ENCODE assay signal across 8 cellular contexts in genomic region chr5:180470966-180471582, GRCh38. TPM values are rescaled to one million over a fixed set of nuclear protein-coding genes. Genes with fewer than 3 reads are reported as not detected.
DNase-seq lines count a peak whose midpoint lies in the region; ATAC-seq and TF ChIP-seq lines count a peak whose summit lies in the region.

No MANE protein-coding gene starts in this region.

- H3K27ac ChIP-seq in parathyroid adenoma, result no peak overlapping the region
- H3K27ac ChIP-seq in transverse colon, result no peak overlapping the region

- peak; percentile 58 for ATAC-seq in HG03103 (IDR thresholded peaks at IDR 0.05; ENCODE audit: low read depth, unreplicated experiment)
- ATAC-seq in GM18520 (IDR thresholded peaks at IDR 0.05; ENCODE audit: unreplicated experiment), result no peak

- H3K36me3 ChIP-seq in parathyroid adenoma (ENCODE audit: control insufficient read depth, insufficient read depth, low read length) (no peaks in the 10 kb centered on the region), transverse colon (no peaks in the 10 kb centered on the region)

- H3K27me3 ChIP-seq in parathyroid adenoma (ENCODE audit: control insufficient read depth, insufficient read depth, low read length) (no peaks in the 10 kb centered on the region), transverse colon (peaks cover 5% of the 10 kb centered on the region)

- H3K4me1 Mint-ChIP-seq in activated naive CD4-positive, alpha-beta T cell treated with anti-CD3 and anti-CD28 coated beads for 36 hours (ENCODE audit: low read depth), result no peaks in the 10 kb centered on the region
- H3K4me1 Mint-ChIP-seq in glutamatergic neuron (ENCODE audit: low read depth, unreplicated experiment), result no peaks in the 10 kb centered on the region

- no peak for TF ChIP-seq POLR2A in transverse colon (IDR thresholded peaks at IDR 0.05)

- H3K4me1 ChIP-seq in parathyroid adenoma (no peaks in the 10 kb centered on the region), transverse colon (peaks cover 0 to 22% (median 4%) of the 10 kb centered on the region in 4 donors)

- intact Hi-C loops in activated naive CD4-positive, alpha-beta T cell treated with anti-CD3 and anti-CD28 coated beads for 36 hours (cut with micrococcal nuclease), result loop anchor here (1.0 to 5.0 kb wide), 3 partner anchors 178 to 344 kb away; no protein-coding TSS in a partner anchor
- intact Hi-C loops in transverse colon (cut with DNase I; ENCODE audit: low total_unique reads), result no loop called here

- in situ Hi-C loops in transverse colon (cut with MboI; ENCODE audit: low pct_ligation_motif_present in 1 of 4, low pct_unique_long_range_greater_than_20kb in 1 of 4, low sequenced_read_pairs in 3 of 4), result no loop called here

- H3K9me3 ChIP-seq in parathyroid adenoma (ENCODE audit: control insufficient read depth, low read length), result no peaks in the 10 kb centered on the region
- H3K9me3 ChIP-seq in transverse colon, result no peaks in the 10 kb centered on the region

- no peak for TF ChIP-seq EP300 in transverse colon (IDR thresholded peaks at IDR 0.05; ENCODE audit: low read depth)

- H3K4me3 ChIP-seq in GM12864 (ENCODE audit: low read depth, low read length), result no peak overlapping the region
- H3K4me3 ChIP-seq in parathyroid adenoma (ENCODE audit: low read depth, low read length), result no peak overlapping the region
- no peak overlapping the region for H3K4me3 ChIP-seq in transverse colon

- TF ChIP-seq CTCF in GM12864 (IDR thresholded peaks at IDR 0.05; ENCODE audit: low read depth, low read length, missing control alignments) (peak; percentile 90), glutamatergic neuron (IDR thresholded peaks at IDR 0.05; ENCODE audit: partially characterized antibody, unreplicated experiment) (peak; percentile 98), parathyroid adenoma (IDR thresholded peaks at IDR 0.05) (peak; percentile 91), transverse colon (IDR thresholded peaks at IDR 0.05) (peak; percentile 81 to 94 (median 92))

- H3K36me3 Mint-ChIP-seq in activated naive CD4-positive, alpha-beta T cell treated with anti-CD3 and anti-CD28 coated beads for 36 hours (ENCODE audit: low read depth), result no peaks in the 10 kb centered on the region
- H3K36me3 Mint-ChIP-seq in glutamatergic neuron (ENCODE audit: unreplicated experiment), result peaks cover under 1% of the 10 kb centered on the region

- no peak overlapping the region for H3K4me2 ChIP-seq in parathyroid adenoma (ENCODE audit: low read length)

- peak; percentile 21 for DNase-seq in GM12864 (ENCODE audit: low read depth)
- DNase-seq in RPMI8226, result peak; percentile 46
- DNase-seq in activated naive CD4-positive, alpha-beta T cell treated with anti-CD3 and anti-CD28 coated beads for 36 hours, result peak; percentile 53
- peak; percentile 80 for DNase-seq in glutamatergic neuron
- DNase-seq in transverse colon, result peak; percentile 37

- 29% methylated on average over 16 of the region's 16 CpGs; no CpG with 5 or more reads in 1 of the 2 donors for WGBS in transverse colon (ENCODE audit: low coverage in 1 of 2), 2 donors

- no peak overlapping the region for H3K27ac Mint-ChIP-seq in activated naive CD4-positive, alpha-beta T cell treated with anti-CD3 and anti-CD28 coated beads for 36 hours
- no peak overlapping the region for H3K27ac Mint-ChIP-seq in glutamatergic neuron (ENCODE audit: unreplicated experiment)

- no peaks in the 10 kb centered on the region for H3K79me2 ChIP-seq in parathyroid adenoma

- no peak overlapping the region for H2AFZ ChIP-seq in parathyroid adenoma

- CTCF ChIA-PET in activated naive CD4-positive, alpha-beta T cell treated with anti-CD3 and anti-CD28 coated beads for 36 hours (lab: Charles Lee), result interaction anchor here (0.8 to 4.0 kb wide), 7 partner anchors 30 to 261 kb away, joined by 3 to 20 read pairs (median 3); no protein-coding TSS in a partner anchor

- H3K9me3 Mint-ChIP-seq in activated naive CD4-positive, alpha-beta T cell treated with anti-CD3 and anti-CD28 coated beads for 36 hours, result no peaks in the 10 kb centered on the region
- peaks cover 2% of the 10 kb centered on the region for H3K9me3 Mint-ChIP-seq in glutamatergic neuron (ENCODE audit: unreplicated experiment)

- peaks cover 2% of the 10 kb centered on the region for H3K27me3 Mint-ChIP-seq in activated naive CD4-positive, alpha-beta T cell treated with anti-CD3 and anti-CD28 coated beads for 36 hours (ENCODE audit: low read depth)
- H3K27me3 Mint-ChIP-seq in glutamatergic neuron (ENCODE audit: unreplicated experiment), result peaks cover 8% of the 10 kb centered on the region

- H3K4me3 Mint-ChIP-seq in activated naive CD4-positive, alpha-beta T cell treated with anti-CD3 and anti-CD28 coated beads for 36 hours, result no peak overlapping the region
- no peak overlapping the region for H3K4me3 Mint-ChIP-seq in glutamatergic neuron (ENCODE audit: unreplicated experiment)

- H3K9ac ChIP-seq in parathyroid adenoma, result no peak overlapping the region

RNA-seq across cellular contexts. Expression of gene CNOT6, which starts 23.1 kb away (rescaled TPM):
- 10 to 100 TPM; 33.3 to 34.0 TPM for total RNA-seq in activated naive CD4-positive, alpha-beta T cell treated with anti-CD3 and anti-CD28 coated beads for 36 hours
- total RNA-seq in glutamatergic neuron (ENCODE audit: unreplicated experiment) (62.0 TPM), transverse colon (10 to 100 TPM; 14.6 to 20.0 (median 19.3) TPM)

Comparison
In these comparisons a context has a peak if more than half of its experiments do, and no peak if none do; other contexts are left out.
1. DNase-seq: peak in every context shown above with its lines; median percentile 80 in glutamatergic neuron; 53 in activated naive CD4-positive, alpha-beta T cell treated with anti-CD3 and anti-CD28 coated beads for 36 hours; 46 in RPMI8226; 37 in transverse colon; 21 in GM12864.